In genomic region chr1:245858022-245858421, GRCh38 we compare ENCODE assay signal across 20 cellular contexts.
DNase-seq lines count a peak whose midpoint lies in the region; ATAC-seq and TF ChIP-seq lines count a peak whose summit lies in the region.
"Had no signal": no experiment of that assay in that cellular context is flagged by ENCODE, and none has a peak within 500 bp of the region (broad histone marks: within the 10 kb centered on the region; RNA-seq: fewer than 3 reads in every experiment).

No MANE protein-coding gene starts in this region.

- TF ChIP-seq CTCF in A673 (conservative IDR thresholded peaks at IDR 0.05; ENCODE audit: low read depth, low read length), result no peak
- TF ChIP-seq CTCF in brain (conservative IDR thresholded peaks at IDR 0.05), result no peak
- TF ChIP-seq CTCF in CD8-positive, alpha-beta T cell (IDR thresholded peaks at IDR 0.05), result no peak
- TF ChIP-seq CTCF in prostate gland (IDR thresholded peaks at IDR 0.05), result no peak

- TF ChIP-seq POLR2A in prostate gland (IDR thresholded peaks at IDR 0.05), result no peak

- H3K4me3 Mint-ChIP-seq in brain, result no peak overlapping the region
- no peak overlapping the region for H3K4me3 Mint-ChIP-seq in CD8-positive, alpha-beta T cell
- H3K4me3 Mint-ChIP-seq: B cell, H9 had no signal

- H3K27ac ChIP-seq in A673 (ENCODE audit: low read depth, low read length, poor library complexity, severe bottlenecking), result no peak overlapping the region
- no peak overlapping the region for H3K27ac ChIP-seq in CD8-positive, alpha-beta T cell (ENCODE audit: low read depth, low read length)
- H3K27ac ChIP-seq in prostate gland, result no peak overlapping the region
- H3K27ac ChIP-seq: 22Rv1, KMS-11, RWPE1 had no signal

- H3K27ac Mint-ChIP-seq in brain, result peak overlapping the region in 4 of 5 experiments; percentile 2 to 69 (median 56)
- no peak overlapping the region for H3K27ac Mint-ChIP-seq in CD8-positive, alpha-beta T cell
- H3K27ac Mint-ChIP-seq: B cell had no signal

- WGBS in prostate gland, result 95% methylated on average over 5 of the region's 5 CpGs

- peaks cover 12% of the 10 kb centered on the region for H3K36me3 Mint-ChIP-seq in brain
- H3K36me3 Mint-ChIP-seq in CD8-positive, alpha-beta T cell, result peaks cover 84% of the 10 kb centered on the region

- H3K36me3 ChIP-seq in A673 (ENCODE audit: insufficient read depth, low read length, poor library complexity, severe bottlenecking) (no peaks in the 10 kb centered on the region), prostate gland (no peaks in the 10 kb centered on the region)
- peaks cover 1% of the 10 kb centered on the region for H3K36me3 ChIP-seq in CD8-positive, alpha-beta T cell (ENCODE audit: insufficient read depth, low read length)

- POLR2A ChIA-PET in A673 (lab: Charles Lee; ENCODE audit: low non-redundant PET), result no interaction called here
- POLR2A ChIA-PET in CD8-positive, alpha-beta T cell (lab: Charles Lee), result no interaction called here

- peaks cover 51% of the 10 kb centered on the region for H3K4me1 Mint-ChIP-seq in brain
- H3K4me1 Mint-ChIP-seq in CD8-positive, alpha-beta T cell (ENCODE audit: low read depth), result no peaks in the 10 kb centered on the region
- H3K4me1 Mint-ChIP-seq: B cell had no signal

- H3K4me3 ChIP-seq in A673 (ENCODE audit: low read depth, low read length, poor library complexity, severe bottlenecking), result no peak overlapping the region
- no peak overlapping the region for H3K4me3 ChIP-seq in CD8-positive, alpha-beta T cell (ENCODE audit: low read depth, low read length)
- no peak overlapping the region for H3K4me3 ChIP-seq in prostate gland
- H3K4me3 ChIP-seq: GM12878 had no signal

- H3K27me3 ChIP-seq in A673 (replicated peaks; ENCODE audit: insufficient read depth, low read depth, low read length, poor library complexity), result no peaks in the 10 kb centered on the region
- no peaks in the 10 kb centered on the region for H3K27me3 ChIP-seq in CD8-positive, alpha-beta T cell (ENCODE audit: insufficient read depth, low read length)
- no peaks in the 10 kb centered on the region for H3K27me3 ChIP-seq in prostate gland (replicated peaks; ENCODE audit: insufficient read depth)

- no peaks in the 10 kb centered on the region for H3K4me1 ChIP-seq in A673 (ENCODE audit: insufficient read depth, low read length, poor library complexity, severe bottlenecking)
- no peaks in the 10 kb centered on the region for H3K4me1 ChIP-seq in CD8-positive, alpha-beta T cell (ENCODE audit: insufficient read depth, low read length)
- H3K4me1 ChIP-seq in prostate gland (replicated peaks), result no peaks in the 10 kb centered on the region

- H3K9me3 ChIP-seq in A673 (ENCODE audit: low read depth, low read length, poor library complexity, severe bottlenecking), result no peaks in the 10 kb centered on the region
- no peaks in the 10 kb centered on the region for H3K9me3 ChIP-seq in CD8-positive, alpha-beta T cell (ENCODE audit: low read length)
- H3K9me3 ChIP-seq in prostate gland, result no peaks in the 10 kb centered on the region

- no peaks in the 10 kb centered on the region for H3K27me3 Mint-ChIP-seq in brain
- no peaks in the 10 kb centered on the region for H3K27me3 Mint-ChIP-seq in CD8-positive, alpha-beta T cell (ENCODE audit: low read depth)
- H3K27me3 Mint-ChIP-seq: B cell had no signal

- no TSS peak for BruUV-seq in A673 (replicated peaks; lab: Mats Ljungman, UMichigan)

- ATAC-seq in CD8-positive, alpha-beta T cell, result no peak
- ATAC-seq: GM12878 had no signal

- peaks cover 0 to 9% (median 3%) of the 10 kb centered on the region in 5 experiments for H3K9me3 Mint-ChIP-seq in brain
- H3K9me3 Mint-ChIP-seq in CD8-positive, alpha-beta T cell, result peaks cover 10% of the 10 kb centered on the region
- H3K9me3 Mint-ChIP-seq: H9 had no signal

- CTCF ChIA-PET in A673 (lab: Charles Lee), result no interaction called here
- CTCF ChIA-PET in CD8-positive, alpha-beta T cell (lab: Charles Lee), result interaction anchor here (1.2 kb wide), 1 partner anchor 705 kb away, joined by 3 read pairs; no protein-coding TSS in a partner anchor

- intact Hi-C loops in A673 (cut with micrococcal nuclease; ENCODE audit: unreplicated experiment), result no loop called here
- intact Hi-C loops in CD8-positive, alpha-beta T cell (cut with DNase I, micrococcal nuclease), result no loop called here
- intact Hi-C loops in prostate gland (cut with DNase I), result no loop called here

- peak; percentile 18 for DNase-seq in NCI-H146 (lab: John Stamatoyannopoulos, UW)
- DNase-seq in NCI-H146 treated with DMSO at 0.1 percent for 48 hours (lab: John Stamatoyannopoulos, UW; ENCODE audit: unreplicated experiment), result no peak
- peak; percentile 5 for DNase-seq in A673 (ENCODE audit: low spot score)
- DNase-seq in NCI-H69 (lab: John Stamatoyannopoulos, UW), result peak; percentile 28
- no peak for DNase-seq in CD8-positive, alpha-beta T cell
- DNase-seq in activated naive CD4-positive, alpha-beta T cell treated with anti-CD3 and anti-CD28 coated beads, Interleukin-2, amount 50 U/mL, for 16 hours, result no peak
- no peak for DNase-seq in prostate gland (ENCODE audit: low spot score)
- DNase-seq: DMS 273 treated with DMSO at 0.1 percent for 48 hours, DND-41, H9, NCI-H1092 treated with DMSO at 0.1 percent for 48 hours, NCI-H2029 treated with DMSO at 0.1 percent for 48 hours, NCI-H524 treated with DMSO at 0.1 percent for 48 hours, SHP77 treated with DMSO at 0.1 percent for 48 hours had no signal

Comparison
In these comparisons a context has a peak if more than half of its experiments do, and no peak if none do; other contexts are left out.
1. DNase-seq: peak in NCI-H146 (single experiment), A673 (single experiment) and NCI-H69 (single experiment); none in NCI-H146 treated with DMSO at 0.1 percent for 48 hours (single experiment), CD8-positive, alpha-beta T cell (0 of 7), activated naive CD4-positive, alpha-beta T cell treated with anti-CD3 and anti-CD28 coated beads, Interleukin-2, amount 50 U/mL, for 16 hours (single experiment) and prostate gland (single experiment).